ENCODE assay signal across 1 cellular context in genomic region chr13:98999635-98999952, GRCh38.
TF ChIP-seq lines count a peak whose summit lies in the region.

No MANE protein-coding gene starts in this region.

TF ChIP-seq in GM23338, 12 proteins besides CTCF, POLR2A, EP300 and RAD21 (continued from another document):
- no peak for TF ChIP-seq ZNF462 (CRISPR knock-in tag; IDR thresholded peaks at IDR 0.05)
